Comparison of ENCODE assay signal across 24 cellular contexts in genomic region chr1:153771241-153771640, GRCh38. TPM values are rescaled to one million over a fixed set of nuclear protein-coding genes. Genes with fewer than 3 reads are reported as not detected.
A peak's percentile ranks its signal among the peaks of the same experiment; 100 is the strongest.
DNase-seq lines count a peak whose midpoint lies in the region; ATAC-seq and TF ChIP-seq lines count a peak whose summit lies in the region.
"Had no signal": no experiment of that assay in that cellular context is flagged by ENCODE, and none has a peak within 500 bp of the region (broad histone marks: within the 10 kb centered on the region; RNA-seq: fewer than 3 reads in every experiment).

No MANE protein-coding gene starts in this region.

- H3K4me1 ChIP-seq in breast epithelium: peaks cover 11 to 18% of the 10 kb centered on the region in 2 donors
- peaks cover 55 to 82% (median 77%) of the 10 kb centered on the region in 4 donors for H3K4me1 ChIP-seq in upper lobe of left lung

- POLR2A ChIA-PET in MCF 10A (lab: Yijun Ruan, JAX): interaction anchor here (1.3 to 2.0 kb wide), 2 partner anchors 13 to 37 kb away, joined by 4 to 5 read pairs; no protein-coding TSS in a partner anchor

- no peak for TF ChIP-seq EP300 in upper lobe of left lung (IDR thresholded peaks at IDR 0.05)

- 71 to 82% methylated on average over 2 to 3 of the region's 3 CpGs for WGBS in upper lobe of left lung, 2 donors

- ATAC-seq in upper lobe of left lung (ENCODE audit: low FRiP score in 2 of 2): no peak
- ATAC-seq: stimulated activated naive B cell treated with anti-CD40 and anti-IgM and Interleukin-4, amounts not matched to agents 10 μg/mL and 1 μg/mL and 100 μg/mL, for 72 hours; T-cell had no signal

- DNase-seq in breast epithelium (ENCODE audit: low spot score in 2 of 2): no peak
- DNase-seq in MCF 10A (ENCODE audit: unreplicated experiment): no peak
- no peak for DNase-seq in dorsolateral prefrontal cortex
- DNase-seq in upper lobe of left lung: no peak
- DNase-seq in AG20443 (ENCODE audit: low spot score): no peak
- no peak for DNase-seq in activated CD4-positive, alpha-beta T cell treated with anti-CD3 and anti-CD28 coated beads, Interleukin-2, amount 50 U/mL, for 48 hours
- DNase-seq in activated CD4-positive, alpha-beta T cell treated with anti-CD3 and anti-CD28 coated beads, Interleukin-2, amount 10 ng/mL, durations not matched to agents 24 days and 14 days: no peak
- DNase-seq: activated naive CD4-positive, alpha-beta T cell; activated T-cell treated with anti-CD3 and anti-CD28 coated beads for 4 hours; Calu3; effector CD4-positive, alpha-beta T cell; immature natural killer cell; NCI-H1048; NCI-H1930; NCI-H2227 treated with DMSO at 0.1 percent for 48 hours; SIG-M5; stimulated activated naive B cell treated with anti-CD40 and anti-IgM and Interleukin-4, amounts not matched to agents 10 μg/mL and 1 μg/mL and 100 μg/mL, for 72 hours; T-cell; transverse colon had no signal

- H3K27ac ChIP-seq in breast epithelium: peak overlapping the region; percentile 54 to 94
- peak overlapping the region in 47 of 59 donors; percentile 3 to 80 (median 55) for H3K27ac ChIP-seq in dorsolateral prefrontal cortex
- H3K27ac ChIP-seq in upper lobe of left lung: peak overlapping the region; percentile 52 to 92 (median 84)
- H3K27ac ChIP-seq: 22Rv1, KMS-11, transverse colon had no signal

- intact Hi-C loops in breast epithelium (cut with DNase I; ENCODE audit: low total_unique reads): loop anchor here (2.0 to 10.0 kb wide), 2 partner anchors 30 to 96 kb away; partner anchors contain the start of genes ILF2 and NPR1
- intact Hi-C loops in MCF 10A (cut with micrococcal nuclease): no loop called here
- intact Hi-C loops in dorsolateral prefrontal cortex (cut with DNase I): loop anchor here in 1 of 2 donors (10.0 kb wide), 1 partner anchor 96 kb away; the partner anchor contains the start of genes ILF2 and NPR1
- intact Hi-C loops in activated CD4-positive, alpha-beta T cell treated with anti-CD3 and anti-CD28 coated beads, Interleukin-2, amount 10 ng/mL, durations not matched to agents 24 days and 14 days (cut with micrococcal nuclease): no loop called here

- TF ChIP-seq CTCF in breast epithelium (IDR thresholded peaks at IDR 0.05) (no peak), MCF 10A (IDR thresholded peaks at IDR 0.05; ENCODE audit: unreplicated experiment) (no peak), dorsolateral prefrontal cortex (IDR thresholded peaks at IDR 0.05 in 54 of 56, conservative IDR thresholded peaks at IDR 0.05 in 2 of 56; ENCODE audit: low read depth in 1 of 56, partially characterized antibody in 56 of 56) (no peak), nephron (IDR thresholded peaks at IDR 0.05; ENCODE audit: unreplicated experiment in 3 of 3) (no peak), upper lobe of left lung (IDR thresholded peaks at IDR 0.05) (no peak)

- BruUV-seq in MCF 10A (replicated peaks; lab: Mats Ljungman, UMichigan): no TSS peak

- no peaks in the 10 kb centered on the region for H3K27me3 Mint-ChIP-seq in MCF 10A (ENCODE audit: insufficient read depth, unreplicated experiment)
- peaks cover 4% of the 10 kb centered on the region for H3K27me3 Mint-ChIP-seq in nephron (ENCODE audit: low read depth)
- H3K27me3 Mint-ChIP-seq in activated CD4-positive, alpha-beta T cell treated with anti-CD3 and anti-CD28 coated beads, Interleukin-2, amount 10 ng/mL, durations not matched to agents 24 days and 14 days: no peaks in the 10 kb centered on the region
- H3K27me3 Mint-ChIP-seq: central memory CD8-positive, alpha-beta T cell; stimulated activated naive B cell treated with anti-CD40 and anti-IgM and Interleukin-4, amounts not matched to agents 10 μg/mL and 1 μg/mL and 100 μg/mL, for 72 hours; T-cell had no signal

- H3K9me3 Mint-ChIP-seq in MCF 10A (ENCODE audit: unreplicated experiment) (no peaks in the 10 kb centered on the region), nephron (no peaks in the 10 kb centered on the region)
- no peaks in the 10 kb centered on the region for H3K9me3 Mint-ChIP-seq in activated CD4-positive, alpha-beta T cell treated with anti-CD3 and anti-CD28 coated beads, Interleukin-2, amount 10 ng/mL, durations not matched to agents 24 days and 14 days
- H3K9me3 Mint-ChIP-seq: central memory CD8-positive, alpha-beta T cell; immature natural killer cell; stimulated activated naive B cell treated with anti-CD40 and anti-IgM and Interleukin-4, amounts not matched to agents 10 μg/mL and 1 μg/mL and 100 μg/mL, for 72 hours; T-cell had no signal

- H3K4me3 ChIP-seq in breast epithelium (peak overlapping the region in 1 of 3 donors; percentile 28), dorsolateral prefrontal cortex (no peak overlapping the region), upper lobe of left lung (no peak overlapping the region)
- H3K4me3 ChIP-seq: lung, transverse colon had no signal

- H3K9me3 ChIP-seq in breast epithelium (no peaks in the 10 kb centered on the region), upper lobe of left lung (no peaks in the 10 kb centered on the region)
- H3K9me3 ChIP-seq: transverse colon had no signal

- H3K27me3 ChIP-seq in breast epithelium (no peaks in the 10 kb centered on the region), dorsolateral prefrontal cortex (no peaks in the 10 kb centered on the region), upper lobe of left lung (no peaks in the 10 kb centered on the region)
- H3K27me3 ChIP-seq: transverse colon had no signal

- H3K27ac Mint-ChIP-seq in MCF 10A (ENCODE audit: low read depth, unreplicated experiment) (no peak overlapping the region), nephron (peak overlapping the region; percentile 64 to 92 (median 71))
- H3K27ac Mint-ChIP-seq in activated CD4-positive, alpha-beta T cell treated with anti-CD3 and anti-CD28 coated beads, Interleukin-2, amount 10 ng/mL, durations not matched to agents 24 days and 14 days: no peak overlapping the region
- H3K27ac Mint-ChIP-seq: T-cell had no signal

- H3K36me3 Mint-ChIP-seq in MCF 10A (ENCODE audit: insufficient read depth, unreplicated experiment) (peaks cover 48% of the 10 kb centered on the region), nephron (ENCODE audit: low read depth) (peaks cover 54% of the 10 kb centered on the region)
- peaks cover 43% of the 10 kb centered on the region for H3K36me3 Mint-ChIP-seq in activated CD4-positive, alpha-beta T cell treated with anti-CD3 and anti-CD28 coated beads, Interleukin-2, amount 10 ng/mL, durations not matched to agents 24 days and 14 days (ENCODE audit: low read depth)

- no peak for TF ChIP-seq POLR2A in breast epithelium (IDR thresholded peaks at IDR 0.05)
- TF ChIP-seq POLR2A in upper lobe of left lung (IDR thresholded peaks at IDR 0.05): no peak

- no peak overlapping the region for H3K4me3 Mint-ChIP-seq in MCF 10A (ENCODE audit: unreplicated experiment)
- peak overlapping the region in 1 of 3 experiments; percentile 48 for H3K4me3 Mint-ChIP-seq in nephron
- H3K4me3 Mint-ChIP-seq in activated CD4-positive, alpha-beta T cell treated with anti-CD3 and anti-CD28 coated beads, Interleukin-2, amount 10 ng/mL, durations not matched to agents 24 days and 14 days: no peak overlapping the region
- H3K4me3 Mint-ChIP-seq: central memory CD8-positive, alpha-beta T cell; immature natural killer cell; stimulated activated naive B cell treated with anti-CD40 and anti-IgM and Interleukin-4, amounts not matched to agents 10 μg/mL and 1 μg/mL and 100 μg/mL, for 72 hours; T-cell had no signal

- H3K4me1 Mint-ChIP-seq in MCF 10A (ENCODE audit: insufficient read depth, unreplicated experiment) (peaks cover 14% of the 10 kb centered on the region), nephron (peaks cover 21% of the 10 kb centered on the region)
- H3K4me1 Mint-ChIP-seq in activated CD4-positive, alpha-beta T cell treated with anti-CD3 and anti-CD28 coated beads, Interleukin-2, amount 10 ng/mL, durations not matched to agents 24 days and 14 days: peaks cover 18% of the 10 kb centered on the region

- CTCF ChIA-PET in MCF 10A (lab: Yijun Ruan, JAX): interaction anchor here (0.6 to 1.7 kb wide), 4 partner anchors 10 to 1134 kb away, joined by 3 to 7 read pairs (median 3); no protein-coding TSS in a partner anchor

- H3K36me3 ChIP-seq in breast epithelium (no peaks in the 10 kb centered on the region), upper lobe of left lung (peaks cover 14 to 70% (median 45%) of the 10 kb centered on the region in 4 donors)

RNA-seq across cellular contexts. Expression of gene SLC27A3, which starts 4.0 kb away (rescaled TPM):
- total RNA-seq in breast epithelium (10 to 100 TPM; 23.0 to 36.2 (median 31.5) TPM), MCF 10A (2022) (11.1 and 12.8 TPM in 2 replicates), dorsolateral prefrontal cortex (10 to 100 TPM in 118 of 120 experiments, 1 to 10 TPM in 2; 8.6 to 41.4 (median 19.7) TPM), upper lobe of left lung (100 to 1,000 TPM in 5 of 6 donors, 10 to 100 TPM in 1; 92.8 to 272 (median 167) TPM)
- 10.0 and 10.3 TPM in 2 replicates for total RNA-seq in activated CD4-positive, alpha-beta T cell treated with anti-CD3 and anti-CD28 coated beads, Interleukin-2, amount 10 ng/mL, durations not matched to agents 24 days and 14 days

RNA-seq across cellular contexts. Expression of gene INTS3, which starts 43.4 kb away (rescaled TPM):
- 10 to 100 TPM; 46.5 to 53.4 (median 51.7) TPM for total RNA-seq in breast epithelium
- total RNA-seq in MCF 10A (2022): 68.7 and 88.3 TPM in 2 replicates
- total RNA-seq in dorsolateral prefrontal cortex: 100 to 1,000 TPM in 2 of 120 experiments, 10 to 100 TPM in 118; 56.8 to 103 (median 74.9) TPM
- total RNA-seq in upper lobe of left lung: 100 to 1,000 TPM in 1 of 6 donors, 10 to 100 TPM in 5; 58.2 to 159 (median 63.1) TPM
- 63.1 and 64.8 TPM in 2 replicates for total RNA-seq in activated CD4-positive, alpha-beta T cell treated with anti-CD3 and anti-CD28 coated beads, Interleukin-2, amount 10 ng/mL, durations not matched to agents 24 days and 14 days

Comparison
In these comparisons a context has a peak if more than half of its experiments do, and no peak if none do; other contexts are left out.
1. H3K27ac Mint-ChIP-seq: peak in nephron (3 of 3); none in MCF 10A (single experiment) and activated CD4-positive, alpha-beta T cell treated with anti-CD3 and anti-CD28 coated beads, Interleukin-2, amount 10 ng/mL, durations not matched to agents 24 days and 14 days (single experiment).
2. Peak in every context shown above with its lines, with median percentiles within 50 percentile points of each other: H3K27ac ChIP-seq.